Comparison of ENCODE assay signal across 21 cellular contexts in genomic region chr13:84366484-84366883, GRCh38.
"Had no signal": no experiment of that assay in that cellular context is flagged by ENCODE, and none has a peak within 500 bp of the region (broad histone marks: within the 10 kb centered on the region; RNA-seq: fewer than 3 reads in every experiment).

No MANE protein-coding gene starts in this region.

- DNase-seq: activated CD4-positive, alpha-beta T cell treated with anti-CD3 and anti-CD28 coated beads for 48 hours; activated CD8-positive, alpha-beta memory T cell treated with anti-CD3 and anti-CD28 coated beads, Interleukin-2, amount 50 U/mL, for 48 hours; activated CD8-positive, alpha-beta T cell treated with anti-CD3 and anti-CD28 coated beads, Interleukin-2, amount 10 ng/mL, durations not matched to agents 7 days and 5 days; activated naive CD8-positive, alpha-beta T cell treated with anti-CD3 and anti-CD28 coated beads, Interleukin-2, amount 10 ng/mL, durations not matched to agents 7 days and 5 days; aorta; caudate nucleus; cortex of kidney; effector memory CD4-positive, alpha-beta T cell; foreskin keratinocyte; immature natural killer cell; left colon; naive thymus-derived CD4-positive, alpha-beta T cell; stimulated activated CD4-positive, alpha-beta T cell treated with anti-CD3 and anti-CD28 coated beads, Interleukin-2, amount 100 ng/mL, for 48 hours; stimulated activated naive CD4-positive, alpha-beta T cell treated with Interleukin-2 at 50 U/mL for 16 hours; T-cell; T1000 had no signal

- H3K4me3 Mint-ChIP-seq: activated CD8-positive, alpha-beta T cell treated with anti-CD3 and anti-CD28 coated beads, Interleukin-2, amount 10 ng/mL, durations not matched to agents 7 days and 5 days; activated naive CD8-positive, alpha-beta T cell treated with anti-CD3 and anti-CD28 coated beads, Interleukin-2, amount 10 ng/mL, durations not matched to agents 7 days and 5 days; immature natural killer cell; naive thymus-derived CD4-positive, alpha-beta T cell; T-cell; type B pancreatic cell had no signal

- H3K36me3 Mint-ChIP-seq: activated naive CD8-positive, alpha-beta T cell treated with anti-CD3 and anti-CD28 coated beads, Interleukin-2, amount 10 ng/mL, durations not matched to agents 7 days and 5 days; immature natural killer cell; naive thymus-derived CD4-positive, alpha-beta T cell; T-cell; type B pancreatic cell had no signal

- H3K4me3 ChIP-seq: lung, prostate gland, suprapubic skin had no signal

- H3K4me1 Mint-ChIP-seq: activated naive CD8-positive, alpha-beta T cell treated with anti-CD3 and anti-CD28 coated beads, Interleukin-2, amount 10 ng/mL, durations not matched to agents 7 days and 5 days; immature natural killer cell; naive thymus-derived CD4-positive, alpha-beta T cell; T-cell had no signal

- H3K27me3 ChIP-seq: foreskin keratinocyte, neutrophil, suprapubic skin had no signal

- H3K9me3 Mint-ChIP-seq: T-cell, type B pancreatic cell had no signal

- H3K27me3 Mint-ChIP-seq: activated naive CD8-positive, alpha-beta T cell treated with anti-CD3 and anti-CD28 coated beads, Interleukin-2, amount 10 ng/mL, durations not matched to agents 7 days and 5 days; naive thymus-derived CD4-positive, alpha-beta T cell; T-cell; type B pancreatic cell had no signal

- H3K27ac Mint-ChIP-seq: activated CD8-positive, alpha-beta T cell treated with anti-CD3 and anti-CD28 coated beads, Interleukin-2, amount 10 ng/mL, durations not matched to agents 7 days and 5 days; activated naive CD8-positive, alpha-beta T cell treated with anti-CD3 and anti-CD28 coated beads, Interleukin-2, amount 10 ng/mL, durations not matched to agents 7 days and 5 days; immature natural killer cell; naive thymus-derived CD4-positive, alpha-beta T cell; T-cell; type B pancreatic cell had no signal

- H3K36me3 ChIP-seq: neutrophil, prostate gland, suprapubic skin had no signal
